In the genomic region with DNA sequence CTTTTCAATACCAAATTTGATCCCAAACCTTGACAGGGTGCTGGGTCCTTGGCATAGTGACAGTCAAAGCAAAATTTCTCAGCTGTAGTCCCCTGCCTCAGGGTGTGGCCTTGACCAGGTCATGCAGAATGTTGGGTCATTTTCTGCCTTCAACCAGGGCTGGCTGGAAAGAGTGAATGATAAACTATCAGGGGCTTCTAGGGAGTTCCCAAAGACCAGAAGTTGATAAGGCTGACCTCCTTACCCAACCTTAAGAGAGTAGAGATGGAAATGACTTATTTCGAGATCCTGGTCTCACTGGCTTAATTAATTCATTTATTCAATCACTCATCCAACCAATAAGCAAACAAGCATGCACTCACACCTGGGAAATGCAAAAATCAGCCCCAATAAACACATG, we compare ENCODE assay signal across 17 cellular contexts.
DNase-seq lines count a peak whose midpoint lies in the region; ATAC-seq and TF ChIP-seq lines count a peak whose summit lies in the region.
"Had no signal": no experiment of that assay in that cellular context is flagged by ENCODE, and none has a peak within 500 bp of the region (broad histone marks: within the 10 kb centered on the region; RNA-seq: fewer than 3 reads in every experiment).

No MANE protein-coding gene starts in this region.

- TF ChIP-seq CTCF in GM12865 (IDR thresholded peaks at IDR 0.05; ENCODE audit: insufficient read depth, low read depth, low read length, missing control alignments) = no peak

- DNase-seq in GM12865 (ENCODE audit: low read depth) (peak; percentile 43), GF-D8 (lab: John Stamatoyannopoulos, UW) (no peak), Kasumi-1 (lab: John Stamatoyannopoulos, UW) (no peak), GM19238 (ENCODE audit: insufficient read length, low spot score) (no peak)
- DNase-seq: AML-193; CD4-positive, alpha-beta memory T cell; DND-41; EL; GM23248; Karpas-422; KBM-7 had no signal

- H3K4me3 ChIP-seq in GM12865 (ENCODE audit: low read depth, low read length) = no peak overlapping the region
- H3K4me3 ChIP-seq: A549, GM23248, HAP-1 had no signal

- ATAC-seq in GM19463 (IDR thresholded peaks at IDR 0.05; ENCODE audit: unreplicated experiment) (peak; percentile 65), HG02798 (IDR thresholded peaks at IDR 0.05; ENCODE audit: poor library complexity, unreplicated experiment) (peak; percentile 45), HG03571 (IDR thresholded peaks at IDR 0.05; ENCODE audit: unreplicated experiment) (peak; percentile 64)
- ATAC-seq: A549, HepG2 had no signal
